14 cellular contexts compared by ENCODE assay signal in the genomic region with DNA sequence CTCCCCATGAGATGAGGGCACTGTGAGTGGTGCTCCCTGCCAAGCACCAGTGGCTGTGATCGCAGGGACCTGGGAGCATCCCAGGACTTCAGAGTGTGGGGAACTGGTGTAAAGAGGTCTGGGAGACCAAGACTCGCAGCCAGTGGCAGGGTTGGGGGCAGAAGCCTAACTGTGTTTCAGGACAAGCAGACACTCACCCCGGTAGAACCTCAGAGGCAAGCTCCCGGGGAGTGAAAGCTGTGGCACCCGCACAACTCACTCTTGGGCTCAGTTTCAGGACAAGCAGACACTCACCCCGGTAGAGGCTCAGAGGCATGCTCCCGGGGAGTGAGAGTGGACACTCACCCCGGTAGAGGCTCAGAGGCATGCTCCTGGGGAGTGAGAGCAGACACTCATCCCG.
DNase-seq lines count a peak whose midpoint lies in the region; ATAC-seq and TF ChIP-seq lines count a peak whose summit lies in the region.
"Had no signal": no experiment of that assay in that cellular context is flagged by ENCODE, and none has a peak within 500 bp of the region (broad histone marks: within the 10 kb centered on the region; RNA-seq: fewer than 3 reads in every experiment).

No MANE protein-coding gene starts in this region.

- H3K4me1 Mint-ChIP-seq in natural killer cell, result peaks cover 4 to 42% of the 10 kb centered on the region in 2 donors
- H3K4me1 Mint-ChIP-seq in natural killer cell treated with Interleukin-12 subunit alpha and Interleukin-12 subunit beta and Interleukin-15 and Interleukin-18, amount 100 ng/mL, for 72 hours (ENCODE audit: low read depth in 2 of 2), result peaks cover 2 to 16% of the 10 kb centered on the region in 2 donors

- H3K79me2 ChIP-seq in osteoblast (ENCODE audit: insufficient read depth, low read length), result peaks cover 48% of the 10 kb centered on the region

- H3K27ac ChIP-seq in esophagus squamous epithelium (peak overlapping the region; percentile 22 to 59 (median 46)), osteoblast (ENCODE audit: low read depth, low read length) (peak overlapping the region; percentile 41), foreskin keratinocyte (no peak overlapping the region)
- H3K27ac ChIP-seq: HL-60 had no signal

- H3K4me3 ChIP-seq in esophagus squamous epithelium (no peak overlapping the region), osteoblast (ENCODE audit: insufficient read depth, low read length) (no peak overlapping the region)
- H3K4me3 ChIP-seq: mucosa of descending colon had no signal

- no peak for ATAC-seq in natural killer cell
- no peak for ATAC-seq in natural killer cell treated with Interleukin-12 subunit alpha and Interleukin-12 subunit beta and Interleukin-15 and Interleukin-18, amount 100 ng/mL, for 72 hours
- ATAC-seq in foreskin keratinocyte, result no peak

- peak overlapping the region; percentile 73 to 80 for H3K27ac Mint-ChIP-seq in natural killer cell
- no peak overlapping the region for H3K27ac Mint-ChIP-seq in natural killer cell treated with Interleukin-12 subunit alpha and Interleukin-12 subunit beta and Interleukin-15 and Interleukin-18, amount 100 ng/mL, for 72 hours
- H3K27ac Mint-ChIP-seq: activated naive CD4-positive, alpha-beta T cell treated with anti-CD3 and anti-CD28 coated beads, Interleukin-2, amount 10 ng/mL, durations not matched to agents 7 days and 5 days had no signal

- H3K4me1 ChIP-seq in esophagus squamous epithelium, result peaks cover 27 to 94% (median 53%) of the 10 kb centered on the region in 3 donors
- H3K4me1 ChIP-seq in osteoblast (ENCODE audit: insufficient read depth, low read length), result peaks cover 19% of the 10 kb centered on the region
- H3K4me1 ChIP-seq in foreskin keratinocyte, result peaks cover 4% of the 10 kb centered on the region

- WGBS in esophagus squamous epithelium, 2 donors, result 87 to 100% methylated on average over 2 to 5 of the region's 9 CpGs

- DNase-seq in natural killer cell (no peak), esophagus squamous epithelium (lab: John Stamatoyannopoulos, UW) (no peak), osteoblast (ENCODE audit: insufficient read length, low spot score, missing footprints) (peak; percentile 56), NCI-H82 (lab: John Stamatoyannopoulos, UW) (no peak), NCI-H1048 (lab: John Stamatoyannopoulos, UW) (no peak), AG08395 (ENCODE audit: low spot score) (no peak), foreskin keratinocyte (no peak)
- DNase-seq in natural killer cell treated with Interleukin-12 subunit alpha and Interleukin-12 subunit beta and Interleukin-15 and Interleukin-18, amount 100 ng/mL, for 72 hours (ENCODE audit: low spot score), result no peak
- DNase-seq: cerebellar nuclear complex, NCI-H1930, NCI-H526 treated with DMSO at 0.1 percent for 48 hours had no signal

- intact Hi-C loops in natural killer cell (cut with micrococcal nuclease), result no loop called here
- intact Hi-C loops in esophagus squamous epithelium (cut with DNase I), result no loop called here

- no peak for TF ChIP-seq POLR2A in esophagus squamous epithelium (IDR thresholded peaks at IDR 0.05)

- H3K9me3 Mint-ChIP-seq in natural killer cell, result no peaks in the 10 kb centered on the region
- no peaks in the 10 kb centered on the region for H3K9me3 Mint-ChIP-seq in natural killer cell treated with Interleukin-12 subunit alpha and Interleukin-12 subunit beta and Interleukin-15 and Interleukin-18, amount 100 ng/mL, for 72 hours
- H3K9me3 Mint-ChIP-seq: activated naive CD4-positive, alpha-beta T cell treated with anti-CD3 and anti-CD28 coated beads, Interleukin-2, amount 10 ng/mL, durations not matched to agents 7 days and 5 days had no signal

- peaks cover 28% of the 10 kb centered on the region for H4K20me1 ChIP-seq in osteoblast (ENCODE audit: insufficient read depth, low read length)

- no peak overlapping the region for H2AFZ ChIP-seq in osteoblast (ENCODE audit: low read length)

- no peaks in the 10 kb centered on the region for H3K36me3 Mint-ChIP-seq in natural killer cell
- no peaks in the 10 kb centered on the region for H3K36me3 Mint-ChIP-seq in natural killer cell treated with Interleukin-12 subunit alpha and Interleukin-12 subunit beta and Interleukin-15 and Interleukin-18, amount 100 ng/mL, for 72 hours
- H3K36me3 Mint-ChIP-seq: activated naive CD4-positive, alpha-beta T cell treated with anti-CD3 and anti-CD28 coated beads, Interleukin-2, amount 10 ng/mL, durations not matched to agents 7 days and 5 days had no signal

- H3K4me3 Mint-ChIP-seq in natural killer cell, result no peak overlapping the region
- no peak overlapping the region for H3K4me3 Mint-ChIP-seq in natural killer cell treated with Interleukin-12 subunit alpha and Interleukin-12 subunit beta and Interleukin-15 and Interleukin-18, amount 100 ng/mL, for 72 hours
- H3K4me3 Mint-ChIP-seq: activated naive CD4-positive, alpha-beta T cell treated with anti-CD3 and anti-CD28 coated beads, Interleukin-2, amount 10 ng/mL, durations not matched to agents 7 days and 5 days had no signal

- H3K4me2 ChIP-seq in osteoblast (ENCODE audit: insufficient read depth, low read length), result no peak overlapping the region

- no peaks in the 10 kb centered on the region for H3K27me3 ChIP-seq in esophagus squamous epithelium
- no peaks in the 10 kb centered on the region for H3K27me3 ChIP-seq in osteoblast (ENCODE audit: insufficient read depth, low read length)
- H3K27me3 ChIP-seq in foreskin keratinocyte, result no peaks in the 10 kb centered on the region

- H3K9me3 ChIP-seq in esophagus squamous epithelium (no peaks in the 10 kb centered on the region), osteoblast (ENCODE audit: low read depth, low read length) (no peaks in the 10 kb centered on the region)
- H3K9me3 ChIP-seq: mucosa of descending colon had no signal

- H3K36me3 ChIP-seq in esophagus squamous epithelium (no peaks in the 10 kb centered on the region), osteoblast (ENCODE audit: insufficient read depth, low read length) (no peaks in the 10 kb centered on the region)

- TF ChIP-seq CTCF in natural killer cell (IDR thresholded peaks at IDR 0.05), result no peak
- no peak for TF ChIP-seq CTCF in esophagus squamous epithelium (IDR thresholded peaks at IDR 0.05)
- TF ChIP-seq CTCF in osteoblast (IDR thresholded peaks at IDR 0.05; ENCODE audit: extremely low read depth, low read depth, low read length), result no peak
- TF ChIP-seq CTCF in foreskin keratinocyte (conservative IDR thresholded peaks at IDR 0.05), result no peak

- no peaks in the 10 kb centered on the region for H3K27me3 Mint-ChIP-seq in natural killer cell (ENCODE audit: low read depth in 2 of 2)
- H3K27me3 Mint-ChIP-seq in natural killer cell treated with Interleukin-12 subunit alpha and Interleukin-12 subunit beta and Interleukin-15 and Interleukin-18, amount 100 ng/mL, for 72 hours, result no peaks in the 10 kb centered on the region
- H3K27me3 Mint-ChIP-seq: activated naive CD4-positive, alpha-beta T cell treated with anti-CD3 and anti-CD28 coated beads, Interleukin-2, amount 10 ng/mL, durations not matched to agents 7 days and 5 days had no signal

Comparison
In these comparisons a context has a peak if more than half of its experiments do, and no peak if none do; other contexts are left out.
1. H3K27ac Mint-ChIP-seq: peak in natural killer cell (2 of 2); none in natural killer cell treated with Interleukin-12 subunit alpha and Interleukin-12 subunit beta and Interleukin-15 and Interleukin-18, amount 100 ng/mL, for 72 hours (0 of 2).